In the genomic region with DNA sequence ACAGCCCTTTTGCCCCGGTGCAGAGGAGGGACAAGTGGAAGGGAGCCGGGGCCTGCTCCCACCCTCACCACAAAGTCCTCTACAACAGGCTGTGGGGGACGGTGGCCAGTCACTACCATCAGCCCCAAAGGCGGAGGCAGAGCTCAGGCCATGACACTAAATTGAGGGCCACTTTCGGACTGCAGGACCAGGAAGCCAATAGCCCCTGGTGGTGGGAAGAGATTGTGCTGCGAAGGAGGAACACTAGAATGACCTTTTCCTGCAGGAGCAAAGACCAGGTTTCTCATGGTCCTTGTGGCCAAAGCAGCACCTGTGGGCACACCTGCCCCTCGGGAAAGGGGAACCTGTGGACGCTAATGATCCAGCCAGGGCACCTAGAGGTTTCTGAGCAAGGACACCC, we compare ENCODE assay signal across 2 cellular contexts.
TF ChIP-seq lines count a peak whose summit lies in the region.

No MANE protein-coding gene starts in this region.

TF ChIP-seq in GM23338, 12 proteins besides CTCF, POLR2A, EP300 and RAD21 (continued from another document):
- TF ChIP-seq, protein P1, sequence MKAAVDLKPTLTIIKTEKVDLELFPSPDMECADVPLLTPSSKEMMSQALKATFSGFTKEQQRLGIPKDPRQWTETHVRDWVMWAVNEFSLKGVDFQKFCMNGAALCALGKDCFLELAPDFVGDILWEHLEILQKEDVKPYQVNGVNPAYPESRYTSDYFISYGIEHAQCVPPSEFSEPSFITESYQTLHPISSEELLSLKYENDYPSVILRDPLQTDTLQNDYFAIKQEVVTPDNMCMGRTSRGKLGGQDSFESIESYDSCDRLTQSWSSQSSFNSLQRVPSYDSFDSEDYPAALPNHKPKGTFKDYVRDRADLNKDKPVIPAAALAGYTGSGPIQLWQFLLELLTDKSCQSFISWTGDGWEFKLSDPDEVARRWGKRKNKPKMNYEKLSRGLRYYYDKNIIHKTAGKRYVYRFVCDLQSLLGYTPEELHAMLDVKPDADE (IDR thresholded peaks at IDR 0.05) = no peak
- TF ChIP-seq EZH2phosphoT487 (IDR thresholded peaks at IDR 0.05; ENCODE audit: unreplicated experiment) (no peak), EZH2 (IDR thresholded peaks at IDR 0.05; ENCODE audit: low read depth, unreplicated experiment) (no peak), CREB1 (CRISPR knock-in tag; IDR thresholded peaks at IDR 0.05; ENCODE audit: low read depth) (no peak), POLR2AphosphoS5 (IDR thresholded peaks at IDR 0.05; ENCODE audit: low read depth) (no peak), STAT1 (IDR thresholded peaks at IDR 0.05; ENCODE audit: unreplicated experiment) (no peak), NANOG (IDR thresholded peaks at IDR 0.05; ENCODE audit: borderline replicate concordance) (no peak), ZNF114 (CRISPR knock-in tag; IDR thresholded peaks at IDR 0.05) (no peak)
- TF ChIP-seq, protein P2, sequence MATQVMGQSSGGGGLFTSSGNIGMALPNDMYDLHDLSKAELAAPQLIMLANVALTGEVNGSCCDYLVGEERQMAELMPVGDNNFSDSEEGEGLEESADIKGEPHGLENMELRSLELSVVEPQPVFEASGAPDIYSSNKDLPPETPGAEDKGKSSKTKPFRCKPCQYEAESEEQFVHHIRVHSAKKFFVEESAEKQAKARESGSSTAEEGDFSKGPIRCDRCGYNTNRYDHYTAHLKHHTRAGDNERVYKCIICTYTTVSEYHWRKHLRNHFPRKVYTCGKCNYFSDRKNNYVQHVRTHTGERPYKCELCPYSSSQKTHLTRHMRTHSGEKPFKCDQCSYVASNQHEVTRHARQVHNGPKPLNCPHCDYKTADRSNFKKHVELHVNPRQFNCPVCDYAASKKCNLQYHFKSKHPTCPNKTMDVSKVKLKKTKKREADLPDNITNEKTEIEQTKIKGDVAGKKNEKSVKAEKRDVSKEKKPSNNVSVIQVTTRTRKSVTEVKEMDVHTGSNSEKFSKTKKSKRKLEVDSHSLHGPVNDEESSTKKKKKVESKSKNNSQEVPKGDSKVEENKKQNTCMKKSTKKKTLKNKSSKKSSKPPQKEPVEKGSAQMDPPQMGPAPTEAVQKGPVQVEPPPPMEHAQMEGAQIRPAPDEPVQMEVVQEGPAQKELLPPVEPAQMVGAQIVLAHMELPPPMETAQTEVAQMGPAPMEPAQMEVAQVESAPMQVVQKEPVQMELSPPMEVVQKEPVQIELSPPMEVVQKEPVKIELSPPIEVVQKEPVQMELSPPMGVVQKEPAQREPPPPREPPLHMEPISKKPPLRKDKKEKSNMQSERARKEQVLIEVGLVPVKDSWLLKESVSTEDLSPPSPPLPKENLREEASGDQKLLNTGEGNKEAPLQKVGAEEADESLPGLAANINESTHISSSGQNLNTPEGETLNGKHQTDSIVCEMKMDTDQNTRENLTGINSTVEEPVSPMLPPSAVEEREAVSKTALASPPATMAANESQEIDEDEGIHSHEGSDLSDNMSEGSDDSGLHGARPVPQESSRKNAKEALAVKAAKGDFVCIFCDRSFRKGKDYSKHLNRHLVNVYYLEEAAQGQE (IDR thresholded peaks at IDR 0.05; ENCODE audit: unreplicated experiment) = no peak
- TF ChIP-seq, protein P3, sequence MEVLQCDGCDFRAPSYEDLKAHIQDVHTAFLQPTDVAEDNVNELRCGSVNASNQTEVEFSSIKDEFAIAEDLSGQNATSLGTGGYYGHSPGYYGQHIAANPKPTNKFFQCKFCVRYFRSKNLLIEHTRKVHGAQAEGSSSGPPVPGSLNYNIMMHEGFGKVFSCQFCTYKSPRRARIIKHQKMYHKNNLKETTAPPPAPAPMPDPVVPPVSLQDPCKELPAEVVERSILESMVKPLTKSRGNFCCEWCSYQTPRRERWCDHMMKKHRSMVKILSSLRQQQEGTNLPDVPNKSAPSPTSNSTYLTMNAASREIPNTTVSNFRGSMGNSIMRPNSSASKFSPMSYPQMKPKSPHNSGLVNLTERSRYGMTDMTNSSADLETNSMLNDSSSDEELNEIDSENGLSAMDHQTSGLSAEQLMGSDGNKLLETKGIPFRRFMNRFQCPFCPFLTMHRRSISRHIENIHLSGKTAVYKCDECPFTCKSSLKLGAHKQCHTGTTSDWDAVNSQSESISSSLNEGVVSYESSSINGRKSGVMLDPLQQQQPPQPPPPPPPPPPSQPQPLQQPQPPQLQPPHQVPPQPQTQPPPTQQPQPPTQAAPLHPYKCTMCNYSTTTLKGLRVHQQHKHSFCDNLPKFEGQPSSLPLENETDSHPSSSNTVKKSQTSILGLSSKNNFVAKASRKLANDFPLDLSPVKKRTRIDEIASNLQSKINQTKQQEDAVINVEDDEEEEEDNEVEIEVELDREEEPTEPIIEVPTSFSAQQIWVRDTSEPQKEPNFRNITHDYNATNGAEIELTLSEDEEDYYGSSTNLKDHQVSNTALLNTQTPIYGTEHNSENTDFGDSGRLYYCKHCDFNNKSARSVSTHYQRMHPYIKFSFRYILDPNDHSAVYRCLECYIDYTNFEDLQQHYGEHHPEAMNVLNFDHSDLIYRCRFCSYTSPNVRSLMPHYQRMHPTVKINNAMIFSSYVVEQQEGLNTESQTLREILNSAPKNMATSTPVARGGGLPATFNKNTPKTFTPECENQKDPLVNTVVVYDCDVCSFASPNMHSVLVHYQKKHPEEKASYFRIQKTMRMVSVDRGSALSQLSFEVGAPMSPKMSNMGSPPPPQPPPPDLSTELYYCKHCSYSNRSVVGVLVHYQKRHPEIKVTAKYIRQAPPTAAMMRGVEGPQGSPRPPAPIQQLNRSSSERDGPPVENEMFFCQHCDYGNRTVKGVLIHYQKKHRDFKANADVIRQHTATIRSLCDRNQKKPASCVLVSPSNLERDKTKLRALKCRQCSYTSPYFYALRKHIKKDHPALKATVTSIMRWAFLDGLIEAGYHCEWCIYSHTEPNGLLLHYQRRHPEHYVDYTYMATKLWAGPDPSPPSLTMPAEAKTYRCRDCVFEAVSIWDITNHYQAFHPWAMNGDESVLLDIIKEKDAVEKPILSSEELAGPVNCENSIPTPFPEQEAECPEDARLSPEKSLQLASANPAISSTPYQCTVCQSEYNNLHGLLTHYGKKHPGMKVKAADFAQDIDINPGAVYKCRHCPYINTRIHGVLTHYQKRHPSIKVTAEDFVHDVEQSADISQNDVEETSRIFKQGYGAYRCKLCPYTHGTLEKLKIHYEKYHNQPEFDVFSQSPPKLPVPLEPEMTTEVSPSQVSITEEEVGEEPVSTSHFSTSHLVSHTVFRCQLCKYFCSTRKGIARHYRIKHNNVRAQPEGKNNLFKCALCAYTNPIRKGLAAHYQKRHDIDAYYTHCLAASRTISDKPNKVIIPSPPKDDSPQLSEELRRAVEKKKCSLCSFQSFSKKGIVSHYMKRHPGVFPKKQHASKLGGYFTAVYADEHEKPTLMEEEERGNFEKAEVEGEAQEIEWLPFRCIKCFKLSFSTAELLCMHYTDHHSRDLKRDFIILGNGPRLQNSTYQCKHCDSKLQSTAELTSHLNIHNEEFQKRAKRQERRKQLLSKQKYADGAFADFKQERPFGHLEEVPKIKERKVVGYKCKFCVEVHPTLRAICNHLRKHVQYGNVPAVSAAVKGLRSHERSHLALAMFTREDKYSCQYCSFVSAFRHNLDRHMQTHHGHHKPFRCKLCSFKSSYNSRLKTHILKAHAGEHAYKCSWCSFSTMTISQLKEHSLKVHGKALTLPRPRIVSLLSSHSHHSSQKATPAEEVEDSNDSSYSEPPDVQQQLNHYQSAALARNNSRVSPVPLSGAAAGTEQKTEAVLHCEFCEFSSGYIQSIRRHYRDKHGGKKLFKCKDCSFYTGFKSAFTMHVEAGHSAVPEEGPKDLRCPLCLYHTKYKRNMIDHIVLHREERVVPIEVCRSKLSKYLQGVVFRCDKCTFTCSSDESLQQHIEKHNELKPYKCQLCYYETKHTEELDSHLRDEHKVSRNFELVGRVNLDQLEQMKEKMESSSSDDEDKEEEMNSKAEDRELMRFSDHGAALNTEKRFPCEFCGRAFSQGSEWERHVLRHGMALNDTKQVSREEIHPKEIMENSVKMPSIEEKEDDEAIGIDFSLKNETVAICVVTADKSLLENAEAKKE (CRISPR knock-in tag; IDR thresholded peaks at IDR 0.05) = no peak

TF ChIP-seq in K562, 482 proteins besides CTCF, POLR2A, EP300 and RAD21 (continued from another document and continues in another):
- TF ChIP-seq MTF1 (CRISPR knock-in tag; IDR thresholded peaks at IDR 0.05; ENCODE audit: borderline replicate concordance) = no peak
- TF ChIP-seq, protein P4, sequence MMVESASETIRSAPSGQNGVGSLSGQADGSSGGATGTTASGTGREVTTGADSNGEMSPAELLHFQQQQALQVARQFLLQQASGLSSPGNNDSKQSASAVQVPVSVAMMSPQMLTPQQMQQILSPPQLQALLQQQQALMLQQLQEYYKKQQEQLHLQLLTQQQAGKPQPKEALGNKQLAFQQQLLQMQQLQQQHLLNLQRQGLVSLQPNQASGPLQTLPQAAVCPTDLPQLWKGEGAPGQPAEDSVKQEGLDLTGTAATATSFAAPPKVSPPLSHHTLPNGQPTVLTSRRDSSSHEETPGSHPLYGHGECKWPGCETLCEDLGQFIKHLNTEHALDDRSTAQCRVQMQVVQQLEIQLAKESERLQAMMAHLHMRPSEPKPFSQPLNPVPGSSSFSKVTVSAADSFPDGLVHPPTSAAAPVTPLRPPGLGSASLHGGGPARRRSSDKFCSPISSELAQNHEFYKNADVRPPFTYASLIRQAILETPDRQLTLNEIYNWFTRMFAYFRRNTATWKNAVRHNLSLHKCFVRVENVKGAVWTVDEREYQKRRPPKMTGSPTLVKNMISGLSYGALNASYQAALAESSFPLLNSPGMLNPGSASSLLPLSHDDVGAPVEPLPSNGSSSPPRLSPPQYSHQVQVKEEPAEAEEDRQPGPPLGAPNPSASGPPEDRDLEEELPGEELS (CRISPR knock-in tag; IDR thresholded peaks at IDR 0.05; ENCODE audit: borderline replicate concordance) = no peak
- TF ChIP-seq, protein P5, sequence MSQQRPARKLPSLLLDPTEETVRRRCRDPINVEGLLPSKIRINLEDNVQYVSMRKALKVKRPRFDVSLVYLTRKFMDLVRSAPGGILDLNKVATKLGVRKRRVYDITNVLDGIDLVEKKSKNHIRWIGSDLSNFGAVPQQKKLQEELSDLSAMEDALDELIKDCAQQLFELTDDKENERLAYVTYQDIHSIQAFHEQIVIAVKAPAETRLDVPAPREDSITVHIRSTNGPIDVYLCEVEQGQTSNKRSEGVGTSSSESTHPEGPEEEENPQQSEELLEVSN (IDR thresholded peaks at IDR 0.05; ENCODE audit: borderline replicate concordance in 1 of 2, extremely low read depth in 1 of 2, insufficient read depth in 1 of 2, insufficient read length in 1 of 2, low read depth in 1 of 2, low read length in 1 of 2, poor library complexity in 1 of 2, severe bottlenecking in 1 of 2) = no peak
- TF ChIP-seq HDAC1 (IDR thresholded peaks at IDR 0.05) = no peak
- no peak for TF ChIP-seq NFE2 (IDR thresholded peaks at IDR 0.05; ENCODE audit: low read depth)
- no peak for TF ChIP-seq TCF7 (IDR thresholded peaks at IDR 0.05; ENCODE audit: borderline replicate concordance)
- TF ChIP-seq, protein P2 (CRISPR knock-in tag; IDR thresholded peaks at IDR 0.05; ENCODE audit: low read depth) = no peak
- TF ChIP-seq FOS (IDR thresholded peaks at IDR 0.05; ENCODE audit: extremely low read depth, insufficient read length) = no peak
- TF ChIP-seq CBFB (CRISPR knock-in tag; IDR thresholded peaks at IDR 0.05) = no peak
- no peak for TF ChIP-seq RBBP5 (IDR thresholded peaks at IDR 0.05; ENCODE audit: borderline replicate concordance, insufficient read depth, low read length, poor library complexity, severe bottlenecking)
- TF ChIP-seq SMC3 (conservative IDR thresholded peaks at IDR 0.05; ENCODE audit: insufficient read depth, low read depth, low read length) = no peak
- no peak for TF ChIP-seq RFX5 (IDR thresholded peaks at IDR 0.05; ENCODE audit: low read depth, low read length)
- TF ChIP-seq, protein P6, sequence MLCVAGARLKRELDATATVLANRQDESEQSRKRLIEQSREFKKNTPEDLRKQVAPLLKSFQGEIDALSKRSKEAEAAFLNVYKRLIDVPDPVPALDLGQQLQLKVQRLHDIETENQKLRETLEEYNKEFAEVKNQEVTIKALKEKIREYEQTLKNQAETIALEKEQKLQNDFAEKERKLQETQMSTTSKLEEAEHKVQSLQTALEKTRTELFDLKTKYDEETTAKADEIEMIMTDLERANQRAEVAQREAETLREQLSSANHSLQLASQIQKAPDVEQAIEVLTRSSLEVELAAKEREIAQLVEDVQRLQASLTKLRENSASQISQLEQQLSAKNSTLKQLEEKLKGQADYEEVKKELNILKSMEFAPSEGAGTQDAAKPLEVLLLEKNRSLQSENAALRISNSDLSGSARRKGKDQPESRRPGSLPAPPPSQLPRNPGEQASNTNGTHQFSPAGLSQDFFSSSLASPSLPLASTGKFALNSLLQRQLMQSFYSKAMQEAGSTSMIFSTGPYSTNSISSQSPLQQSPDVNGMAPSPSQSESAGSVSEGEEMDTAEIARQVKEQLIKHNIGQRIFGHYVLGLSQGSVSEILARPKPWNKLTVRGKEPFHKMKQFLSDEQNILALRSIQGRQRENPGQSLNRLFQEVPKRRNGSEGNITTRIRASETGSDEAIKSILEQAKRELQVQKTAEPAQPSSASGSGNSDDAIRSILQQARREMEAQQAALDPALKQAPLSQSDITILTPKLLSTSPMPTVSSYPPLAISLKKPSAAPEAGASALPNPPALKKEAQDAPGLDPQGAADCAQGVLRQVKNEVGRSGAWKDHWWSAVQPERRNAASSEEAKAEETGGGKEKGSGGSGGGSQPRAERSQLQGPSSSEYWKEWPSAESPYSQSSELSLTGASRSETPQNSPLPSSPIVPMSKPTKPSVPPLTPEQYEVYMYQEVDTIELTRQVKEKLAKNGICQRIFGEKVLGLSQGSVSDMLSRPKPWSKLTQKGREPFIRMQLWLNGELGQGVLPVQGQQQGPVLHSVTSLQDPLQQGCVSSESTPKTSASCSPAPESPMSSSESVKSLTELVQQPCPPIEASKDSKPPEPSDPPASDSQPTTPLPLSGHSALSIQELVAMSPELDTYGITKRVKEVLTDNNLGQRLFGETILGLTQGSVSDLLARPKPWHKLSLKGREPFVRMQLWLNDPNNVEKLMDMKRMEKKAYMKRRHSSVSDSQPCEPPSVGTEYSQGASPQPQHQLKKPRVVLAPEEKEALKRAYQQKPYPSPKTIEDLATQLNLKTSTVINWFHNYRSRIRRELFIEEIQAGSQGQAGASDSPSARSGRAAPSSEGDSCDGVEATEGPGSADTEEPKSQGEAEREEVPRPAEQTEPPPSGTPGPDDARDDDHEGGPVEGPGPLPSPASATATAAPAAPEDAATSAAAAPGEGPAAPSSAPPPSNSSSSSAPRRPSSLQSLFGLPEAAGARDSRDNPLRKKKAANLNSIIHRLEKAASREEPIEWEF (CRISPR knock-in tag; IDR thresholded peaks at IDR 0.05) = no peak
- no peak for TF ChIP-seq ZNF77 (CRISPR knock-in tag; IDR thresholded peaks at IDR 0.05)
- TF ChIP-seq POLR2B (IDR thresholded peaks at IDR 0.05; ENCODE audit: low read depth, partially characterized antibody) = no peak
